ENCODE assay signal across 11 cellular contexts in the genomic region with DNA sequence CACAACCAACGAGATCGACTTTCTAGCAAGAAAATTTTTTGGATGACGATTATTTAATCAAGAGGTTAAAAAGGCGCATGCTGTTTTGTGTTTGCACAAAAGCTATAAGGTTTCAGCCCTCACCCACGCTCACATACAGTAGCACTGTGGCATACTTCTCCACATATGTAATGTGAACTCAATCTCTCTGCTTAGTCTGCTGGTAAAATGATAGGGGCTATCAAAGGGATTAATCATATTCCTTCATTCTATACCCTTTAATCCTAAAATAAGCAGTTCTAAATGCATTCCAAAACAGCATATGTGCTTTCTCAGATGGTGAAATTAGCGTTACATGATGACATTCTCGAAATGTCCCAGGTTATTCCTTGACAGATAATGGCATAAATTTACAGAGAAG.
"Had no signal": no experiment of that assay in that cellular context is flagged by ENCODE, and none has a peak within 500 bp of the region (broad histone marks: within the 10 kb centered on the region; RNA-seq: fewer than 3 reads in every experiment).

No MANE protein-coding gene starts in this region.

- H3K27me3 ChIP-seq: gastrocnemius medialis, neural progenitor cell had no signal

- H3K9ac ChIP-seq: neural progenitor cell had no signal

- DNase-seq: activated CD4-positive, alpha-beta T cell treated with anti-CD3 and anti-CD28 coated beads, Interleukin-2, amount 50 U/mL, for 4 hours; activated CD4-positive, CD25-positive, alpha-beta regulatory T cell treated with anti-CD3 and anti-CD28 coated beads, Interleukin-2, amount 50 U/mL, for 72 hours; activated naive CD4-positive, alpha-beta T cell; activated naive CD8-positive, alpha-beta T cell treated with anti-CD3 and anti-CD28 coated beads, Interleukin-2, amount 10 ng/mL, durations not matched to agents 7 days and 5 days; activated T-cell treated with anti-CD3 and anti-CD28 coated beads for 4 hours; anterior cingulate cortex; gastrocnemius medialis; heart left ventricle; left colon had no signal

- H3K27ac ChIP-seq: epithelial cell of prostate, gastrocnemius medialis, heart left ventricle, neural progenitor cell had no signal

- H3K4me2 ChIP-seq: neural progenitor cell had no signal

- H3K9me3 ChIP-seq: gastrocnemius medialis, heart left ventricle had no signal

- H3K36me3 ChIP-seq: gastrocnemius medialis, heart left ventricle, neural progenitor cell had no signal

- H3K4me1 ChIP-seq: gastrocnemius medialis, heart left ventricle had no signal

- H2AFZ ChIP-seq: neural progenitor cell had no signal

- H3K4me3 ChIP-seq: gastrocnemius medialis, heart left ventricle, neural progenitor cell had no signal
